In genomic region chr4:147479817-147480216, GRCh38 we compare ENCODE assay signal across 12 cellular contexts. TPM values are rescaled to one million over a fixed set of nuclear protein-coding genes. Genes with fewer than 3 reads are reported as not detected.
DNase-seq lines count a peak whose midpoint lies in the region; ATAC-seq and TF ChIP-seq lines count a peak whose summit lies in the region.
"Had no signal": no experiment of that assay in that cellular context is flagged by ENCODE, and none has a peak within 500 bp of the region (broad histone marks: within the 10 kb centered on the region; RNA-seq: fewer than 3 reads in every experiment).

No MANE protein-coding gene starts in this region.

- no peak for TF ChIP-seq POLR2A in NB4 (IDR thresholded peaks at IDR 0.05; ENCODE audit: extremely low read depth, insufficient read length)

- no peaks in the 10 kb centered on the region for H3K79me2 ChIP-seq in neural progenitor cell (ENCODE audit: low read depth)

- H3K27ac Mint-ChIP-seq in neural progenitor cell, result no peak overlapping the region
- no peak overlapping the region for H3K27ac Mint-ChIP-seq in activated T-cell treated with anti-CD3 and anti-CD28 coated beads, Interleukin-2, amount 50 U/mL, for 72 hours
- H3K27ac Mint-ChIP-seq: activated T-helper 17 cell treated with anti-CD3 and anti-CD28 coated beads, Interleukin-2, amount 50 U/mL, for 72 hours; B cell had no signal

- peaks cover 8% of the 10 kb centered on the region for H3K4me1 ChIP-seq in neural progenitor cell
- H3K4me1 ChIP-seq in effector memory CD4-positive, alpha-beta T cell (ENCODE audit: control insufficient read depth, insufficient read depth, low read length, poor library complexity, severe bottlenecking), result no peaks in the 10 kb centered on the region

- no peaks in the 10 kb centered on the region for H3K4me1 Mint-ChIP-seq in neural progenitor cell
- H3K4me1 Mint-ChIP-seq in activated T-cell treated with anti-CD3 and anti-CD28 coated beads, Interleukin-2, amount 50 U/mL, for 72 hours (ENCODE audit: low read depth), result peaks cover 7% of the 10 kb centered on the region
- H3K4me1 Mint-ChIP-seq: activated T-helper 17 cell treated with anti-CD3 and anti-CD28 coated beads, Interleukin-2, amount 50 U/mL, for 72 hours; B cell had no signal

- no peak overlapping the region for H3K4me2 ChIP-seq in neural progenitor cell

- peak; percentile 42 for DNase-seq in AG08396 (ENCODE audit: low spot score)
- peak; percentile 32 for DNase-seq in NB4 (ENCODE audit: low read depth)
- no peak for DNase-seq in neural progenitor cell (ENCODE audit: low spot score)
- no peak for DNase-seq in effector memory CD4-positive, alpha-beta T cell
- DNase-seq in activated T-cell treated with anti-CD3 and anti-CD28 coated beads, Interleukin-2, amount 50 U/mL, for 72 hours, result no peak
- DNase-seq: stimulated activated CD4-positive, alpha-beta T cell treated with anti-CD3 and anti-CD28 coated beads, Interleukin-4, amount 100 ng/mL, for 4 hours had no signal

- peaks cover 46% of the 10 kb centered on the region for H3K27me3 ChIP-seq in neural progenitor cell
- H3K27me3 ChIP-seq in effector memory CD4-positive, alpha-beta T cell (replicated peaks; ENCODE audit: control insufficient read depth, insufficient read depth, low read length, poor library complexity, severe bottlenecking), result no peaks in the 10 kb centered on the region

- H3F3A ChIP-seq in neural progenitor cell (ENCODE audit: low read depth), result no peaks in the 10 kb centered on the region

- H3K36me3 Mint-ChIP-seq in neural progenitor cell, result no peaks in the 10 kb centered on the region
- no peaks in the 10 kb centered on the region for H3K36me3 Mint-ChIP-seq in activated T-cell treated with anti-CD3 and anti-CD28 coated beads, Interleukin-2, amount 50 U/mL, for 72 hours (ENCODE audit: insufficient read depth in 2 of 2)

- H3K27ac ChIP-seq in neural progenitor cell, result no peak overlapping the region
- H3K27ac ChIP-seq in effector memory CD4-positive, alpha-beta T cell (ENCODE audit: insufficient read depth, low read length, poor library complexity, severe bottlenecking), result no peak overlapping the region
- H3K27ac ChIP-seq: VCaP had no signal

- no peak for TF ChIP-seq CTCF in NB4 (IDR thresholded peaks at IDR 0.05; ENCODE audit: low read depth, low read length)
- TF ChIP-seq CTCF in neural progenitor cell (IDR thresholded peaks at IDR 0.05), result no peak

- peaks cover 8% of the 10 kb centered on the region for H3K27me3 Mint-ChIP-seq in neural progenitor cell (ENCODE audit: insufficient read depth, low read depth)
- H3K27me3 Mint-ChIP-seq in activated T-cell treated with anti-CD3 and anti-CD28 coated beads, Interleukin-2, amount 50 U/mL, for 72 hours (ENCODE audit: low read depth), result peaks cover 42% of the 10 kb centered on the region

- H4K20me1 ChIP-seq in neural progenitor cell (ENCODE audit: low read depth), result no peaks in the 10 kb centered on the region

- no peaks in the 10 kb centered on the region for H3K36me3 ChIP-seq in neural progenitor cell
- H3K36me3 ChIP-seq in effector memory CD4-positive, alpha-beta T cell (ENCODE audit: control insufficient read depth, insufficient read depth, low read length), result no peaks in the 10 kb centered on the region

- peak; percentile 81 for ATAC-seq in esophagus mucosa
- no peak for ATAC-seq in HG02763 (IDR thresholded peaks at IDR 0.05; ENCODE audit: unreplicated experiment)
- no peak for ATAC-seq in activated T-cell treated with anti-CD3 and anti-CD28 coated beads, Interleukin-2, amount 50 U/mL, for 72 hours (replicated peaks in 1 of 2)
- ATAC-seq in HG02884 (IDR thresholded peaks at IDR 0.05; ENCODE audit: unreplicated experiment), result no peak
- ATAC-seq: activated T-helper 17 cell treated with anti-CD3 and anti-CD28 coated beads, Interleukin-2, amount 50 U/mL, for 72 hours had no signal

- H3K4me3 ChIP-seq in NB4 (ENCODE audit: low read depth, low read length), result no peak overlapping the region
- no peak overlapping the region for H3K4me3 ChIP-seq in neural progenitor cell
- H3K4me3 ChIP-seq in effector memory CD4-positive, alpha-beta T cell (ENCODE audit: insufficient read depth, low read depth, low read length, poor library complexity, severe bottlenecking), result no peak overlapping the region

- H3K9me3 Mint-ChIP-seq in neural progenitor cell, result no peaks in the 10 kb centered on the region
- no peaks in the 10 kb centered on the region for H3K9me3 Mint-ChIP-seq in activated T-cell treated with anti-CD3 and anti-CD28 coated beads, Interleukin-2, amount 50 U/mL, for 72 hours
- H3K9me3 Mint-ChIP-seq: activated T-helper 17 cell treated with anti-CD3 and anti-CD28 coated beads, Interleukin-2, amount 50 U/mL, for 72 hours had no signal

- H3K4me3 Mint-ChIP-seq in neural progenitor cell, result peak overlapping the region; percentile 93
- no peak overlapping the region for H3K4me3 Mint-ChIP-seq in activated T-cell treated with anti-CD3 and anti-CD28 coated beads, Interleukin-2, amount 50 U/mL, for 72 hours
- H3K4me3 Mint-ChIP-seq: activated T-helper 17 cell treated with anti-CD3 and anti-CD28 coated beads, Interleukin-2, amount 50 U/mL, for 72 hours; B cell had no signal

- H3K9ac ChIP-seq in neural progenitor cell, result no peak overlapping the region

- H3K9me3 ChIP-seq in neural progenitor cell (ENCODE audit: low read depth), result no peaks in the 10 kb centered on the region
- H3K9me3 ChIP-seq in effector memory CD4-positive, alpha-beta T cell (ENCODE audit: control insufficient read depth, low read length), result no peaks in the 10 kb centered on the region

- no peak overlapping the region for H2AFZ ChIP-seq in neural progenitor cell (replicated peaks)

RNA-seq across cellular contexts. Expression of gene EDNRA, which starts 1.1 kb away (rescaled TPM):
- 5.5 TPM for total RNA-seq in esophagus mucosa
- 2.9 and 3.4 TPM in 2 replicates for total RNA-seq in neural progenitor cell (ENCODE audit: low replicate concordance)
- under 1 TPM; 0.34 to 0.69 TPM for total RNA-seq in activated T-cell treated with anti-CD3 and anti-CD28 coated beads, Interleukin-2, amount 50 U/mL, for 72 hours
- total RNA-seq: activated T-helper 17 cell treated with anti-CD3 and anti-CD28 coated beads, Interleukin-2, amount 50 U/mL, for 72 hours; B cell had no signal

Comparison
In these comparisons a context has a peak if more than half of its experiments do, and no peak if none do; other contexts are left out.
1. DNase-seq: peak in AG08396 (single experiment) and NB4 (single experiment); none in neural progenitor cell (single experiment), effector memory CD4-positive, alpha-beta T cell (0 of 3) and activated T-cell treated with anti-CD3 and anti-CD28 coated beads, Interleukin-2, amount 50 U/mL, for 72 hours (0 of 2).